6 cellular contexts compared by ENCODE assay signal in genomic region chr4:142150483-142150882, GRCh38.
"Had no signal": no experiment of that assay in that cellular context is flagged by ENCODE, and none has a peak within 500 bp of the region (broad histone marks: within the 10 kb centered on the region; RNA-seq: fewer than 3 reads in every experiment).

No MANE protein-coding gene starts in this region.

- H3K4me3 ChIP-seq: GM23248, K562 had no signal

- H3K4me1 Mint-ChIP-seq: H9 had no signal

- H3K27ac ChIP-seq: GM23248 had no signal

- DNase-seq: GM23248, H9, HCEC 1CT, IMR-90, KG1 had no signal

- H3K4me3 Mint-ChIP-seq: H9 had no signal

- H2AFZ ChIP-seq: GM23248 had no signal

- H3K27ac Mint-ChIP-seq: H9 had no signal

- ATAC-seq: K562 had no signal

- H3K9me3 Mint-ChIP-seq: H9 had no signal
